In the genomic region with DNA sequence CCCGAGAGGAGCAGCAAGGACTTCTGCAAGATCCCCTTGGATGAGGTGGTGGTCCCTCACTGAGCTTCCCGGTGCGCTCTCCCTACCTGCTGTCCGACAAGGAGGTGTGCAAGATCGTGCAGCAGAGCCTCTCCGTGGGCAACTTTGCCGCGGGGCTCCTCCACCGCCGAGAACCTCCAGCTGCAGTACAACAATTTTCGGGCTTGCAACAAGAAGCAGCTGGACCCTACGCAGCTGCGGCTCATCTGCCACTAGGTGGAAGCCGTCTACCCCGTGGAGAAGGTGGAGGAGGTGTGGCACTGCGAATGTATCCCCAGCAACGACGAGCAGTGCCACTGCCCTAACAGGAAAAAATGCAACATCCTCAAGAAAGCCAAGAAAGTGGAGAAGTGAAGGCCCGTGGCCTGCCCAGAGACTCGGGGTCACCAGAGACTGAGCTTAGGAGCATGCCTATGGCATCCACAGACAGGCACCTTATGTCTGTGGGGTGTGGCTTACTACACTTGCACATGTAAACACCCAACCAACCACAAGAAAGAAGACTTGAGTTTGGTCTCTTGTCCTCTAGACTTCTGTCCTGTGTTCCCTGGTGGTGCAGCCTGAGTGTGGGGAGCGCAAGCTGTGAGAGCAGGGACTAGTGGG, we compare ENCODE assay signal across 8 cellular contexts. TPM values are rescaled to one million over a fixed set of nuclear protein-coding genes. Genes with fewer than 3 reads are reported as not detected.
DNase-seq lines count a peak whose midpoint lies in the region; ATAC-seq and TF ChIP-seq lines count a peak whose summit lies in the region.
"Not testable (repeated sequence)": the region's sequence is repeated elsewhere in the genome, so short reads cannot be mapped to it uniquely, and the experiment has no call there.

No MANE protein-coding gene starts in this region.

- TF ChIP-seq POLR2A in testis (IDR thresholded peaks at IDR 0.05): not testable (repeated sequence)

- H3K9ac ChIP-seq in endodermal cell (ENCODE audit: extremely low read depth, low read length, poor library complexity, severe bottlenecking): not testable (repeated sequence)

- H3K9me3 Mint-ChIP-seq in endodermal cell; natural killer cell treated with Interleukin-12 subunit alpha and Interleukin-12 subunit beta and Interleukin-15 and Interleukin-18, amount 100 ng/mL, for 72 hours: not testable (repeated sequence)

- H3K27me3 Mint-ChIP-seq in endodermal cell (ENCODE audit: insufficient read depth); natural killer cell treated with Interleukin-12 subunit alpha and Interleukin-12 subunit beta and Interleukin-15 and Interleukin-18, amount 100 ng/mL, for 72 hours: not testable (repeated sequence)

- ATAC-seq in natural killer cell treated with Interleukin-12 subunit alpha and Interleukin-12 subunit beta and Interleukin-15 and Interleukin-18, amount 100 ng/mL, for 72 hours: peak; percentile 85 to 91

- not testable (repeated sequence) for H3K36me3 ChIP-seq in H7 (replicated peaks; ENCODE audit: control insufficient read depth, insufficient read depth, low read length); endodermal cell (ENCODE audit: control insufficient read depth, insufficient read depth, low read length); testis (ENCODE audit: low read depth, missing control alignments)

- not testable (repeated sequence) for H3K9me3 ChIP-seq in endodermal cell (ENCODE audit: control insufficient read depth, low read length); testis

- H3K4me1 Mint-ChIP-seq in endodermal cell; natural killer cell treated with Interleukin-12 subunit alpha and Interleukin-12 subunit beta and Interleukin-15 and Interleukin-18, amount 100 ng/mL, for 72 hours (ENCODE audit: low read depth in 2 of 2): not testable (repeated sequence)

- DNase-seq in GM12864 (ENCODE audit: low read depth) (peak; percentile 18), H7 (peak; percentile 40), HuH-7.5 (ENCODE audit: low spot score) (peak; percentile 18), RKO (ENCODE audit: low spot score) (peak; percentile 51), endodermal cell (peak; percentile 81), testis (peak; percentile 30)
- DNase-seq in activated CD8-positive, alpha-beta memory T cell treated with anti-CD3 and anti-CD28 coated beads, Interleukin-2, amount 50 U/mL, for 24 hours (ENCODE audit: extremely low read depth): peak; percentile 13
- peak; percentile 82 for DNase-seq in natural killer cell treated with Interleukin-12 subunit alpha and Interleukin-12 subunit beta and Interleukin-15 and Interleukin-18, amount 100 ng/mL, for 72 hours (ENCODE audit: low spot score)

- TF ChIP-seq CTCF in GM12864 (IDR thresholded peaks at IDR 0.05; ENCODE audit: low read depth, low read length, missing control alignments); testis (IDR thresholded peaks at IDR 0.05): not testable (repeated sequence)
- peak; percentile 67 for TF ChIP-seq CTCF in endodermal cell (conservative IDR thresholded peaks at IDR 0.05)

- H3K4me3 ChIP-seq in GM12864 (ENCODE audit: low read depth, low read length); H7 (ENCODE audit: insufficient read depth, low read depth, low read length); endodermal cell (ENCODE audit: low read length); testis: not testable (repeated sequence)

- not testable (repeated sequence) for H3K27me3 ChIP-seq in H7 (ENCODE audit: control insufficient read depth, insufficient read depth, low read length); endodermal cell (ENCODE audit: control insufficient read depth, insufficient read depth, low read length, poor library complexity, severe bottlenecking); testis

- H3K27ac ChIP-seq in endodermal cell (ENCODE audit: low read depth, low read length); testis: not testable (repeated sequence)

- WGBS in endodermal cell (ENCODE audit: insufficient coverage in 1 of 2, insufficient read length in 1 of 2), 2 experiments: 84 to 88% methylated on average over 8 to 21 of the region's 21 CpGs
- 85 to 86% methylated on average over 21 of the region's 21 CpGs for WGBS in testis, 2 donors

- H3K4me1 ChIP-seq in endodermal cell (ENCODE audit: control insufficient read depth, insufficient read depth, low read length); testis: not testable (repeated sequence)

- H3K4me3 Mint-ChIP-seq in endodermal cell; natural killer cell treated with Interleukin-12 subunit alpha and Interleukin-12 subunit beta and Interleukin-15 and Interleukin-18, amount 100 ng/mL, for 72 hours: not testable (repeated sequence)

- H3K27ac Mint-ChIP-seq in endodermal cell; natural killer cell treated with Interleukin-12 subunit alpha and Interleukin-12 subunit beta and Interleukin-15 and Interleukin-18, amount 100 ng/mL, for 72 hours: not testable (repeated sequence)

- intact Hi-C loops in testis (cut with DNase I; ENCODE audit: low total_unique reads): not testable (repeated sequence)

- H3K36me3 Mint-ChIP-seq in endodermal cell (ENCODE audit: low read depth); natural killer cell treated with Interleukin-12 subunit alpha and Interleukin-12 subunit beta and Interleukin-15 and Interleukin-18, amount 100 ng/mL, for 72 hours: not testable (repeated sequence)

RNA-seq across cellular contexts. Expression of gene NUTM2B, which starts 17.9 kb away (rescaled TPM):
- 0.11 and 0.59 TPM in 2 replicates for total RNA-seq in H7 (2014; rRNA removed; shearing (Covaris generic))
- under 1 TPM; 0.35 to 0.73 TPM for total RNA-seq in endodermal cell
- polyA plus RNA-seq in endodermal cell (2013, experiment 1 of 2): 1.00 TPM
- polyA plus RNA-seq in endodermal cell (2013, experiment 2 of 2): 1.4 TPM
- under 1 TPM; 0.78 to 0.95 TPM for total RNA-seq in natural killer cell treated with Interleukin-12 subunit alpha and Interleukin-12 subunit beta and Interleukin-15 and Interleukin-18, amount 100 ng/mL, for 72 hours
- total RNA-seq in testis: 10 to 100 TPM in 1 of 2 donors, 1 to 10 TPM in 1; 4.8 to 11.0 TPM
- polyA plus RNA-seq in testis (ENCODE audit: insufficient read depth, low read depth, low replicate concordance): 5.6 TPM

Comparison
In these comparisons a context has a peak if more than half of its experiments do, and no peak if none do; other contexts are left out.
1. DNase-seq: peak in every context shown above with its lines; median percentile 82 in natural killer cell treated with Interleukin-12 subunit alpha and Interleukin-12 subunit beta and Interleukin-15 and Interleukin-18, amount 100 ng/mL, for 72 hours; 81 in endodermal cell; 51 in RKO; 40 in H7; 30 in testis; 18 in GM12864; 18 in HuH-7.5; 13 in activated CD8-positive, alpha-beta memory T cell treated with anti-CD3 and anti-CD28 coated beads, Interleukin-2, amount 50 U/mL, for 24 hours.